ENCODE assay signal across 11 cellular contexts in the genomic region with DNA sequence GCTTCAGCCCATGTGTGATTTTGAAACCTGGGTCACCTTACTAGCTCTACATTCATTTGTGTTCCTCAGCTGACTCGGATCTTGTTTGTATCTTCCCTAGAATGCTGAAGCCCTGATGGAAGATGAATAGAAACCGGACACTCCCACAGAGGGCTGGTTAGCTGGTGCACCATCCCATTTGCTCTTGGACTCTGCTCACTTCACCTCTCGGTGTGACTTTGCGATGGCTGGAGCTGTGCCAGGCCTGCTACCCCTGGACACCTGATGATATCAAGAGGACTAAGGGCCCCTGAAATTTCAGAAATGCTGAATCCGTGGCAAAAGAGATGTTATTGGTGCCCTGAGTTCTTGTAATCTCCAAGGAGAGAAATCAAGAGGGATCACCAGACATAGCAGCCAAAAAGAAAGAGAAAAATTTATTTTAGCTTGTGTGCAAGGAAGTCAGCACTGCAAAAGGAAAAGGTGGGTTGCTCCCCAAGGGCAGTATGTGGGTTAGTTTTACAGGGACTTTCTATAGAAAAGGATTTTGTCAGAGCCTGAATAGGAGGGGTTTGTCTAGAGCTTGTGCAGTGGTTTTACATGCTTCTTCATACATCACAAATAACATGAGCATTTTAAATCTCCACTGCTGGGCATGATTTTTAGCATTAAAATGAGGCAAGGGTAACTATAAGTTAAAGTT.
DNase-seq lines count a peak whose midpoint lies in the region; ATAC-seq and TF ChIP-seq lines count a peak whose summit lies in the region.
"Had no signal": no experiment of that assay in that cellular context is flagged by ENCODE, and none has a peak within 500 bp of the region (broad histone marks: within the 10 kb centered on the region; RNA-seq: fewer than 3 reads in every experiment).

No MANE protein-coding gene starts in this region.

- H2BK5ac ChIP-seq in mesenchymal stem cell (ENCODE audit: low read depth, low read length, poor library complexity, severe bottlenecking) = no peak overlapping the region

- H3K9me3 ChIP-seq in mesenchymal stem cell (ENCODE audit: control insufficient read depth, low read length) = peaks cover 2% of the 10 kb centered on the region
- H3K9me3 ChIP-seq in mucosa of descending colon = no peaks in the 10 kb centered on the region

- H2BK12ac ChIP-seq in mesenchymal stem cell (ENCODE audit: low read length in 2 of 2) = peak overlapping the region; percentile 54 to 97

- intact Hi-C loops in left cardiac atrium (cut with DNase I) (no loop called here), mucosa of descending colon (cut with DNase I, micrococcal nuclease) (no loop called here)

- no peak overlapping the region for H2BK15ac ChIP-seq in mesenchymal stem cell (ENCODE audit: low read depth, poor library complexity, severe bottlenecking)

- no peak overlapping the region for H3K9ac ChIP-seq in mesenchymal stem cell (ENCODE audit: low read length)

- H3K4me1 ChIP-seq in mesenchymal stem cell (ENCODE audit: control insufficient read depth, insufficient read depth, low read depth, low read length) = peaks cover 2% of the 10 kb centered on the region
- H3K4me1 ChIP-seq in mucosa of descending colon (ENCODE audit: low read depth) = no peaks in the 10 kb centered on the region

- peak overlapping the region; percentile 77 for H2BK120ac ChIP-seq in mesenchymal stem cell (ENCODE audit: low read depth, low read length)

- 63% methylated on average over 5 of the region's 5 CpGs for WGBS in mesenchymal stem cell

- peak overlapping the region; percentile 9 for H3K27ac ChIP-seq in mesenchymal stem cell (ENCODE audit: low read length, poor library complexity, severe bottlenecking)

- no peaks in the 10 kb centered on the region for H3K36me3 ChIP-seq in mesenchymal stem cell (ENCODE audit: control insufficient read depth in 1 of 2, insufficient read depth in 2 of 2, low read depth in 1 of 2, low read length in 2 of 2)
- H3K36me3 ChIP-seq in mucosa of descending colon (ENCODE audit: low read depth) = no peaks in the 10 kb centered on the region

- H2AK5ac ChIP-seq in mesenchymal stem cell (ENCODE audit: low read length, severe bottlenecking) = no peak overlapping the region

- ATAC-seq in GM18858 (IDR thresholded peaks at IDR 0.05; ENCODE audit: unreplicated experiment) (peak; percentile 26), GM21447 (IDR thresholded peaks at IDR 0.05; ENCODE audit: unreplicated experiment) (peak; percentile 31), HG03135 (IDR thresholded peaks at IDR 0.05; ENCODE audit: unreplicated experiment) (peak; percentile 41), left cardiac atrium (no peak), mucosa of descending colon (no peak)

- H3K18ac ChIP-seq in mesenchymal stem cell (ENCODE audit: low read depth in 1 of 2, low read length in 2 of 2) = peak overlapping the region; percentile 87 to 92

- no peaks in the 10 kb centered on the region for H3K27me3 ChIP-seq in mesenchymal stem cell (ENCODE audit: control insufficient read depth in 1 of 2, insufficient read depth in 1 of 2, low read length in 2 of 2)

- no peak overlapping the region for H3K14ac ChIP-seq in mesenchymal stem cell (ENCODE audit: low read length in 2 of 2)

- H3K4ac ChIP-seq in mesenchymal stem cell (ENCODE audit: low read depth in 1 of 2, low read length in 2 of 2) = peak overlapping the region in 1 of 2 experiments; percentile 91

- DNase-seq in mesenchymal stem cell (peak; percentile 14), globus pallidus (ENCODE audit: low spot score) (no peak), NCI-H1092 (lab: John Stamatoyannopoulos, UW) (no peak), left cardiac atrium (no peak), mucosa of descending colon (no peak)
- DNase-seq: activated gamma-delta T cell; effector CD8-positive, alpha-beta T cell; EL had no signal

- H3K23ac ChIP-seq in mesenchymal stem cell (ENCODE audit: low read length in 2 of 2) = no peak overlapping the region

- no peak for TF ChIP-seq CTCF in mucosa of descending colon (IDR thresholded peaks at IDR 0.05)

- no peak overlapping the region for H3K4me2 ChIP-seq in mesenchymal stem cell (ENCODE audit: low read length, poor library complexity, severe bottlenecking)

- H3K79me1 ChIP-seq in mesenchymal stem cell (replicated peaks; ENCODE audit: low read length, poor library complexity, severe bottlenecking) = no peaks in the 10 kb centered on the region

- H4K8ac ChIP-seq in mesenchymal stem cell (ENCODE audit: low read length) = peak overlapping the region; percentile 77

- H4K91ac ChIP-seq in mesenchymal stem cell (ENCODE audit: low read length) = peak overlapping the region; percentile 88

- no peak overlapping the region for H2AFZ ChIP-seq in mesenchymal stem cell (ENCODE audit: low read depth, low read length)

- H3K4me3 ChIP-seq in mesenchymal stem cell (ENCODE audit: insufficient read depth in 1 of 2, low read depth in 1 of 2, low read length in 2 of 2) (no peak overlapping the region), mucosa of descending colon (no peak overlapping the region)

Comparison
In these comparisons a context has a peak if more than half of its experiments do, and no peak if none do; other contexts are left out.
1. ATAC-seq: peak in GM18858 (single experiment), GM21447 (single experiment) and HG03135 (single experiment); none in left cardiac atrium (0 of 2) and mucosa of descending colon (single experiment).